Comparison of ENCODE assay signal across 9 cellular contexts in the genomic region with DNA sequence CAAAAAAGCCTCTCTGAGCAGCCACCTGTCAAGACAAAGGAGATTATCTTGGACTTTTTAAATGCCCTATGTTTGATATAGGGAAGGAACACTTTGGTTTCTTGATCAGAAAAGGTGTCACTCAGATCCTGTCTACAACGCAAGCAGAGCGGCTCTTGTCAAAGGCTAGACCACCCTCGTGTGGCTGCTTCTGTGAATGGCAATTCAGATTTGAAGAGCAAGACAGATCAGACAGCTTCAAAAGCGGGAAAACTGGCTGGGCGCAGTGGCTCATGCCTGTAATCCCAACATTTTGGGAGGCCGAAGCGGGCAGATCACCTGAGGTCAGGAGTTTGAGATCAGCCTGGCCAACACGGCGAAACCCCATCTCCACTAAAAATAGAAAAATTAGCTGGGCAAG. TPM values are rescaled to one million over a fixed set of nuclear protein-coding genes. Genes with fewer than 3 reads are reported as not detected.
DNase-seq lines count a peak whose midpoint lies in the region; ATAC-seq, FAIRE-seq and TF ChIP-seq lines count a peak whose summit lies in the region.
"Had no signal": no experiment of that assay in that cellular context is flagged by ENCODE, and none has a peak within 500 bp of the region (broad histone marks: within the 10 kb centered on the region; RNA-seq: fewer than 3 reads in every experiment).

No MANE protein-coding gene starts in this region.

- WGBS in HepG2 (ENCODE audit: low lambda C conversion rate): 9% methylated on average over 9 of the region's 9 CpGs

- H3K9me3 Mint-ChIP-seq in activated CD8-positive, alpha-beta memory T cell treated with anti-CD3 and anti-CD28 coated beads, Interleukin-2, amount 10 ng/mL, durations not matched to agents 7 days and 5 days (ENCODE audit: low read depth): no peaks in the 10 kb centered on the region
- H3K9me3 Mint-ChIP-seq: activated naive CD4-positive, alpha-beta T cell treated with anti-CD3 and anti-CD28 coated beads, Interleukin-2, amount 50 U/mL, for 72 hours had no signal

- H3K4me1 ChIP-seq in Panc1 (ENCODE audit: control insufficient read depth, insufficient read depth, low read length) (no peaks in the 10 kb centered on the region), HepG2 (ENCODE audit: insufficient read depth, low read length) (peaks cover 27% of the 10 kb centered on the region), uterus (no peaks in the 10 kb centered on the region)

- TF ChIP-seq POLR2A in HepG2 (IDR thresholded peaks at IDR 0.05; ENCODE audit: insufficient read depth in 1 of 2, low read depth in 2 of 2, low read length in 2 of 2) (no peak), uterus (IDR thresholded peaks at IDR 0.05) (no peak)

- no peak for TF ChIP-seq EP300 in HepG2 (IDR thresholded peaks at IDR 0.05; ENCODE audit: low read depth in 2 of 2, low read length in 2 of 2)
- TF ChIP-seq EP300 in HepG2 (CRISPR knock-in tag; IDR thresholded peaks at IDR 0.05; ENCODE audit: borderline replicate concordance): no peak

- H3K27me3 Mint-ChIP-seq in activated CD8-positive, alpha-beta memory T cell treated with anti-CD3 and anti-CD28 coated beads, Interleukin-2, amount 10 ng/mL, durations not matched to agents 7 days and 5 days: no peaks in the 10 kb centered on the region

- H3K4me1 Mint-ChIP-seq in activated CD8-positive, alpha-beta memory T cell treated with anti-CD3 and anti-CD28 coated beads, Interleukin-2, amount 10 ng/mL, durations not matched to agents 7 days and 5 days: peaks cover 6% of the 10 kb centered on the region

- H3K27me3 ChIP-seq in Panc1 (ENCODE audit: control insufficient read depth, insufficient read depth, low read length): no peaks in the 10 kb centered on the region
- H3K27me3 ChIP-seq in HepG2 (ENCODE audit: control insufficient read depth in 1 of 2, insufficient read depth in 2 of 2, low read length in 2 of 2): no peaks in the 10 kb centered on the region; a peak in 1 of 5 replicates
- no peaks in the 10 kb centered on the region for H3K27me3 ChIP-seq in uterus

- no peak overlapping the region for H3K4me2 ChIP-seq in HepG2 (ENCODE audit: low read depth, low read length)

- peak; percentile 93 for FAIRE-seq in HepG2 (lab: Jason Lieb, UNC)

- POLR2A ChIA-PET in Panc1 (lab: Charles Lee) (interaction anchor here (0.6 to 1.0 kb wide), 2 partner anchors 9 to 12 kb away, joined by 4 to 6 read pairs; no protein-coding TSS in a partner anchor), HepG2 (lab: Yijun Ruan, JAX) (interaction anchor here (1.0 to 6.3 kb wide), 3 partner anchors 10 to 649 kb away, joined by 3 to 54 read pairs (median 6); a partner anchor contains a TSS)

- peaks cover 2% of the 10 kb centered on the region for H3K36me3 Mint-ChIP-seq in activated CD8-positive, alpha-beta memory T cell treated with anti-CD3 and anti-CD28 coated beads, Interleukin-2, amount 10 ng/mL, durations not matched to agents 7 days and 5 days
- H3K36me3 Mint-ChIP-seq: activated naive CD4-positive, alpha-beta T cell treated with anti-CD3 and anti-CD28 coated beads, Interleukin-2, amount 50 U/mL, for 72 hours had no signal

- H2AFZ ChIP-seq in HepG2 (ENCODE audit: low read length): no peak overlapping the region

- H4K20me1 ChIP-seq in HepG2 (ENCODE audit: insufficient read depth, low read length): no peaks in the 10 kb centered on the region

- DNase-seq in activated CD8-positive, alpha-beta memory T cell treated with anti-CD3 and anti-CD28 coated beads, Interleukin-2, amount 10 ng/mL, durations not matched to agents 7 days and 5 days: peak; percentile 60
- no peak for DNase-seq in activated CD8-positive, alpha-beta memory T cell treated with anti-CD3 and anti-CD28 coated beads, Interleukin-2, amount 50 U/mL, for 4 hours
- DNase-seq in HT-29 (ENCODE audit: low spot score): peak; percentile 77
- DNase-seq in Panc1 (ENCODE audit: low read depth, low spot score): peak; percentile 43
- peak; percentile 81 for DNase-seq in cerebellum (ENCODE audit: low spot score)
- DNase-seq in HepG2 (ENCODE audit: low spot score): peak; percentile 77
- DNase-seq in uterus: peak; percentile 37 to 50

- CTCF ChIA-PET in activated CD8-positive, alpha-beta memory T cell treated with anti-CD3 and anti-CD28 coated beads, Interleukin-2, amount 10 ng/mL, durations not matched to agents 7 days and 5 days (lab: Charles Lee): interaction anchor here (0.7 to 2.7 kb wide), 9 partner anchors 10 to 1621 kb away, joined by 3 to 17 read pairs (median 5); a partner anchor contains a TSS
- CTCF ChIA-PET in Panc1 (lab: Charles Lee) (interaction anchor here (0.8 to 1.7 kb wide), 4 partner anchors 9 to 649 kb away, joined by 3 to 20 read pairs (median 3); no protein-coding TSS in a partner anchor), HepG2 (lab: Yijun Ruan, JAX; ENCODE audit: low intra/inter-chr PET ratio, low total read pairs) (interaction anchor here (0.7 to 2.2 kb wide), 3 partner anchors 297 to 651 kb away, joined by 3 to 12 read pairs (median 3); no protein-coding TSS in a partner anchor)

- no peaks in the 10 kb centered on the region for H3K9me3 ChIP-seq in Panc1 (ENCODE audit: control insufficient read depth, insufficient read depth, low read depth, low read length)
- H3K9me3 ChIP-seq in HepG2 (ENCODE audit: low read length): no peaks in the 10 kb centered on the region
- no peaks in the 10 kb centered on the region for H3K9me3 ChIP-seq in uterus

- no peak overlapping the region for H3K4me3 Mint-ChIP-seq in activated CD8-positive, alpha-beta memory T cell treated with anti-CD3 and anti-CD28 coated beads, Interleukin-2, amount 10 ng/mL, durations not matched to agents 7 days and 5 days

- H3K36me3 ChIP-seq in Panc1 (ENCODE audit: control insufficient read depth, insufficient read depth, low read length): no peaks in the 10 kb centered on the region
- H3K36me3 ChIP-seq in HepG2 (replicated peaks in 1 of 2; ENCODE audit: control insufficient read depth in 1 of 2, insufficient read depth in 2 of 2, low read length in 2 of 2): no peaks in the 10 kb centered on the region
- H3K36me3 ChIP-seq in uterus: no peaks in the 10 kb centered on the region

- peak; percentile 90 for TF ChIP-seq RAD21 in HepG2 (CRISPR knock-in tag; IDR thresholded peaks at IDR 0.05)

- H3K27ac ChIP-seq in Panc1 (ENCODE audit: low read length) (no peak overlapping the region), HepG2 (ENCODE audit: extremely low read length, insufficient read depth, low read length) (no peak overlapping the region), uterus (no peak overlapping the region)

- H3K79me2 ChIP-seq in HepG2 (ENCODE audit: insufficient read depth, low read length): no peaks in the 10 kb centered on the region

- no peak overlapping the region for H3K9ac ChIP-seq in HepG2 (ENCODE audit: insufficient read depth, low read depth, low read length)

- BruUV-seq in Panc1 (replicated peaks; lab: Mats Ljungman, UMichigan) (no TSS peak), HepG2 (replicated peaks; lab: Mats Ljungman, UMichigan) (no TSS peak)

- intact Hi-C loops in Panc1 (cut with micrococcal nuclease; ENCODE audit: unreplicated experiment) (loop anchor here (1.0 to 10.0 kb wide), 3 partner anchors 86 to 1006 kb away; no protein-coding TSS in a partner anchor), HepG2 (cut with micrococcal nuclease; ENCODE audit: unreplicated experiment) (loop anchor here (1.0 to 10.0 kb wide), 5 partner anchors 297 to 1002 kb away; no protein-coding TSS in a partner anchor), uterus (cut with DNase I; ENCODE audit: low total_unique reads) (no loop called here)

- H3K27ac Mint-ChIP-seq in activated CD8-positive, alpha-beta memory T cell treated with anti-CD3 and anti-CD28 coated beads, Interleukin-2, amount 10 ng/mL, durations not matched to agents 7 days and 5 days: no peak overlapping the region
- H3K27ac Mint-ChIP-seq: activated naive CD4-positive, alpha-beta T cell treated with anti-CD3 and anti-CD28 coated beads, Interleukin-2, amount 50 U/mL, for 72 hours had no signal

- in situ Hi-C loops in Panc1 (cut with HindIII; ENCODE audit: low pct_unique_long_range_greater_than_20kb, low sequenced_read_pairs): no loop called here
- in situ Hi-C loops in HepG2 (cut with HindIII; ENCODE audit: extremely low pct_ligation_motif_present, low pct_unique_long_range_greater_than_20kb): loop anchor here (5.0 kb wide), 2 partner anchors 648 to 1003 kb away; no protein-coding TSS in a partner anchor

- ATAC-seq in activated CD8-positive, alpha-beta memory T cell treated with anti-CD3 and anti-CD28 coated beads, Interleukin-2, amount 10 ng/mL, durations not matched to agents 7 days and 5 days: no peak
- ATAC-seq in Panc1 (peak; percentile 94), HepG2 (peak; percentile 85), HG02678 (IDR thresholded peaks at IDR 0.05; ENCODE audit: unreplicated experiment) (no peak)

- H3K4me3 ChIP-seq in Panc1 (ENCODE audit: low read depth in 2 of 2, low read length in 2 of 2): no peak overlapping the region
- no peak overlapping the region for H3K4me3 ChIP-seq in HepG2 (replicated peaks in 1 of 3; ENCODE audit: insufficient read depth in 1 of 3, low read depth in 2 of 3, low read length in 3 of 3)
- H3K4me3 ChIP-seq in uterus: no peak overlapping the region

- TF ChIP-seq CTCF in Panc1 (IDR thresholded peaks at IDR 0.05) (peak; percentile 80), HepG2 (CRISPR knock-in tag; IDR thresholded peaks at IDR 0.05) (peak; percentile 96), uterus (IDR thresholded peaks at IDR 0.05) (peak; percentile 32 to 75 (median 53))

RNA-seq across cellular contexts. Expression of a gene that starts 10.1 kb away (rescaled TPM):
- 10 to 100 TPM; 34.0 to 48.3 TPM for total RNA-seq in activated CD8-positive, alpha-beta memory T cell treated with anti-CD3 and anti-CD28 coated beads, Interleukin-2, amount 10 ng/mL, durations not matched to agents 7 days and 5 days
- total RNA-seq in HT-29 (2014; rRNA removed; shearing (Covaris generic)): 70.6 and 101 TPM in 2 replicates
- total RNA-seq in Panc1 (2021; ENCODE audit: unreplicated experiment) (31.3 TPM), cerebellum (11.4 TPM), HepG2 (2016; rRNA removed; fragmentation: Illumina TruSeq; extraction: Trizol) (65.9 and 69.7 TPM in 2 replicates), uterus (10 to 100 TPM; 28.9 to 37.0 (median 32.3) TPM)
- 25.4 TPM for polyA plus RNA-seq in Panc1 (2012; ENCODE audit: insufficient read length)
- total RNA-seq in HepG2 (2016; cell fraction: cytosol; rRNA removed; fragmentation: Illumina TruSeq; extraction: Trizol; ENCODE audit: low read depth): 33.9 and 44.3 TPM in 2 replicates
- 66.3 and 67.2 TPM in 2 replicates for total RNA-seq in HepG2 (2016; cell fraction: insoluble cytoplasmic fraction; rRNA removed; fragmentation: Illumina TruSeq; extraction: Trizol)
- total RNA-seq in HepG2 (2016; cell fraction: membrane; rRNA removed; fragmentation: Illumina TruSeq; extraction: Trizol): 44.7 and 63.8 TPM in 2 replicates
- total RNA-seq in HepG2 (2016; cell fraction: nucleus; rRNA removed; fragmentation: Illumina TruSeq; extraction: Trizol): 24.4 and 28.0 TPM in 2 replicates
- 35.6 and 40.8 TPM in 2 replicates for polyA plus RNA-seq in HepG2 (2011; rRNA removed)
- polyA plus RNA-seq in HepG2 (2011; cell fraction: cytosol; rRNA removed): 43.8 and 47.5 TPM in 2 replicates
- 14.7 and 15.8 TPM in 2 replicates for polyA plus RNA-seq in HepG2 (2011; cell fraction: nucleus; rRNA removed)
- polyA plus RNA-seq in HepG2 (2012): 26.7 and 32.9 TPM in 2 replicates
- 18.8 and 30.9 TPM in 2 replicates for polyA plus RNA-seq in HepG2 (2016; cell fraction: cytosol; fragmentation: Illumina TruSeq; extraction: Trizol; ENCODE audit: low read depth)
- 62.5 and 64.4 TPM in 2 replicates for polyA plus RNA-seq in HepG2 (2016; cell fraction: insoluble cytoplasmic fraction; fragmentation: Illumina TruSeq; extraction: Trizol; ENCODE audit: low read depth)
- polyA plus RNA-seq in HepG2 (2016; cell fraction: membrane; fragmentation: Illumina TruSeq; extraction: Trizol; ENCODE audit: low read depth): 26.0 and 39.0 TPM in 2 replicates
- 41.7 and 47.7 TPM in 2 replicates for polyA plus RNA-seq in HepG2 (2016; cell fraction: nucleus; fragmentation: Illumina TruSeq; extraction: Trizol; ENCODE audit: insufficient read depth, low read depth)
- 25.3 and 27.2 TPM in 2 replicates for polyA minus RNA-seq in HepG2 (2011; rRNA and poly(A)+ RNA removed; ENCODE audit: low replicate concordance)
- 11.5 and 13.4 TPM in 2 replicates for polyA minus RNA-seq in HepG2 (2011; cell fraction: cytosol; rRNA and poly(A)+ RNA removed)
- polyA minus RNA-seq in HepG2 (2011; cell fraction: nucleus; rRNA and poly(A)+ RNA removed): 8.2 and 10.1 TPM in 2 replicates

RNA-seq across cellular contexts. Expression of a gene that starts 21.5 kb away (rescaled TPM):
- 10 to 100 TPM; 10.2 to 14.4 TPM for total RNA-seq in activated CD8-positive, alpha-beta memory T cell treated with anti-CD3 and anti-CD28 coated beads, Interleukin-2, amount 10 ng/mL, durations not matched to agents 7 days and 5 days
- total RNA-seq in HT-29 (2014; rRNA removed; shearing (Covaris generic)): 11.2 and 25.2 TPM in 2 replicates
- total RNA-seq in Panc1 (2021; ENCODE audit: unreplicated experiment) (18.0 TPM), cerebellum (22.6 TPM), HepG2 (2016; rRNA removed; fragmentation: Illumina TruSeq; extraction: Trizol) (26.0 and 26.4 TPM in 2 replicates), uterus (10 to 100 TPM in 3 of 4 donors, 1 to 10 TPM in 1; 5.9 to 24.5 (median 17.6) TPM)
- 21.9 TPM for polyA plus RNA-seq in Panc1 (2012; ENCODE audit: insufficient read length)
- total RNA-seq in HepG2 (2016; cell fraction: cytosol; rRNA removed; fragmentation: Illumina TruSeq; extraction: Trizol; ENCODE audit: low read depth): 1.9 and 2.6 TPM in 2 replicates
- total RNA-seq in HepG2 (2016; cell fraction: insoluble cytoplasmic fraction; rRNA removed; fragmentation: Illumina TruSeq; extraction: Trizol): 22.9 and 24.5 TPM in 2 replicates
- total RNA-seq in HepG2 (2016; cell fraction: membrane; rRNA removed; fragmentation: Illumina TruSeq; extraction: Trizol): 8.6 and 9.9 TPM in 2 replicates
- 19.0 and 22.5 TPM in 2 replicates for total RNA-seq in HepG2 (2016; cell fraction: nucleus; rRNA removed; fragmentation: Illumina TruSeq; extraction: Trizol)
- polyA plus RNA-seq in HepG2 (2011; rRNA removed): 16.9 and 21.9 TPM in 2 replicates
- 9.4 and 15.6 TPM in 2 replicates for polyA plus RNA-seq in HepG2 (2011; cell fraction: cytosol; rRNA removed)
- 66.6 and 67.6 TPM in 2 replicates for polyA plus RNA-seq in HepG2 (2011; cell fraction: nucleus; rRNA removed)
- polyA plus RNA-seq in HepG2 (2012): 9.0 and 9.7 TPM in 2 replicates
- 0.93 and 1.7 TPM in 2 replicates for polyA plus RNA-seq in HepG2 (2016; cell fraction: cytosol; fragmentation: Illumina TruSeq; extraction: Trizol; ENCODE audit: low read depth)
- polyA plus RNA-seq in HepG2 (2016; cell fraction: insoluble cytoplasmic fraction; fragmentation: Illumina TruSeq; extraction: Trizol; ENCODE audit: low read depth): 14.6 and 15.6 TPM in 2 replicates
- polyA plus RNA-seq in HepG2 (2016; cell fraction: membrane; fragmentation: Illumina TruSeq; extraction: Trizol; ENCODE audit: low read depth): 3.4 and 4.4 TPM in 2 replicates
- polyA plus RNA-seq in HepG2 (2016; cell fraction: nucleus; fragmentation: Illumina TruSeq; extraction: Trizol; ENCODE audit: insufficient read depth, low read depth): 27.5 and 33.7 TPM in 2 replicates
- 48.6 and 69.0 TPM in 2 replicates for polyA minus RNA-seq in HepG2 (2011; rRNA and poly(A)+ RNA removed; ENCODE audit: low replicate concordance)
- 17.5 and 22.3 TPM in 2 replicates for polyA minus RNA-seq in HepG2 (2011; cell fraction: cytosol; rRNA and poly(A)+ RNA removed)
- 37.7 and 38.0 TPM in 2 replicates for polyA minus RNA-seq in HepG2 (2011; cell fraction: nucleus; rRNA and poly(A)+ RNA removed)

Comparison
In these comparisons a context has a peak if more than half of its experiments do, and no peak if none do; other contexts are left out.
1. ATAC-seq: peak in Panc1 (single experiment) and HepG2 (single experiment); none in activated CD8-positive, alpha-beta memory T cell treated with anti-CD3 and anti-CD28 coated beads, Interleukin-2, amount 10 ng/mL, durations not matched to agents 7 days and 5 days (single experiment) and HG02678 (single experiment).
2. Peak in every context shown above with its lines, with median percentiles within 50 percentile points of each other: CTCF ChIP-seq.